12 cellular contexts compared by ENCODE assay signal in genomic region chr18:58241026-58241679, GRCh38.
DNase-seq lines count a peak whose midpoint lies in the region; ATAC-seq and TF ChIP-seq lines count a peak whose summit lies in the region.
"Had no signal": no experiment of that assay in that cellular context is flagged by ENCODE, and none has a peak within 500 bp of the region (broad histone marks: within the 10 kb centered on the region; RNA-seq: fewer than 3 reads in every experiment).

No MANE protein-coding gene starts in this region.

- no peaks in the 10 kb centered on the region for H3K9me3 ChIP-seq in H9 (ENCODE audit: control insufficient read depth, low read depth, low read length)

- WGBS in H9 (ENCODE audit: extremely low coverage, insufficient read length, low lambda C conversion rate), result no CpG with 5 or more reads among the region's 6 CpGs

- H3K4me1 Mint-ChIP-seq in H9 (peaks cover 16 to 19% of the 10 kb centered on the region in 2 experiments), osteocyte (ENCODE audit: unreplicated experiment) (peaks cover 11% of the 10 kb centered on the region)
- H3K4me1 Mint-ChIP-seq: CD8-positive, alpha-beta memory T cell had no signal

- H3K9ac ChIP-seq in H9 (ENCODE audit: extremely low read depth, insufficient read length, low read length), result no peak overlapping the region

- no peak overlapping the region for H2BK5ac ChIP-seq in H9 (ENCODE audit: insufficient read length, low read length)

- no peak for DNase-seq in H9
- peak; percentile 51 for DNase-seq in cerebellar cortex (ENCODE audit: low spot score)
- DNase-seq in osteocyte (ENCODE audit: extremely low spot score, unreplicated experiment), result peak; percentile 53
- no peak for DNase-seq in Right ventricle myocardium superior
- DNase-seq in ACHN, result no peak
- DNase-seq in KG1 (lab: John Stamatoyannopoulos, UW), result no peak
- DNase-seq: CD8-positive, alpha-beta memory T cell; NCI-H2227 treated with DMSO at 0.1 percent for 48 hours; PC-9 had no signal

- H2BK15ac ChIP-seq in H9 (ENCODE audit: low read depth, low read length), result no peak overlapping the region

- no peak overlapping the region for H3K4me3 Mint-ChIP-seq in H9
- no peak overlapping the region for H3K4me3 Mint-ChIP-seq in osteocyte (ENCODE audit: unreplicated experiment)
- H3K4me3 Mint-ChIP-seq: CD8-positive, alpha-beta memory T cell had no signal

- no peak overlapping the region for H4K8ac ChIP-seq in H9 (replicated peaks; ENCODE audit: insufficient read length, low read depth, low read length)

- H3T11ph ChIP-seq in H9 (ENCODE audit: low read length), result no peak overlapping the region

- no peak overlapping the region for H3K4me2 ChIP-seq in H9 (ENCODE audit: insufficient read depth, insufficient read length, low read length)
- H3K4me2 ChIP-seq: PC-9 had no signal

- H2BK20ac ChIP-seq in H9 (ENCODE audit: low read depth, low read length, poor library complexity, severe bottlenecking), result no peak overlapping the region

- intact Hi-C loops in Right ventricle myocardium superior (cut with DNase I), result loop anchor here (10.0 kb wide), 1 partner anchor 56 kb away; no protein-coding TSS in a partner anchor

- H3K27ac ChIP-seq in C4-2B, result peak overlapping the region; percentile 82
- H3K27ac ChIP-seq in H9 (ENCODE audit: insufficient read length, low read depth, low read length), result no peak overlapping the region
- H3K27ac ChIP-seq: PC-9 had no signal

- in situ Hi-C loops in ACHN (cut with HindIII; ENCODE audit: low pct_ligation_motif_present, low pct_unique_long_range_greater_than_20kb, low sequenced_read_pairs), result no loop called here

- TF ChIP-seq CTCF in C4-2B (conservative IDR thresholded peaks at IDR 0.05), result no peak
- no peak for TF ChIP-seq CTCF in H9 (conservative IDR thresholded peaks at IDR 0.05)
- TF ChIP-seq CTCF in osteocyte (IDR thresholded peaks at IDR 0.05), result no peak

- H3K18ac ChIP-seq in H9 (ENCODE audit: insufficient read length, low read depth, low read length), result no peak overlapping the region

- no peaks in the 10 kb centered on the region for H3K27me3 ChIP-seq in H9 (ENCODE audit: insufficient read depth, low read length)

- no peak overlapping the region for H2BK120ac ChIP-seq in H9 (ENCODE audit: low read depth, low read length, poor library complexity, severe bottlenecking)

- no peak for ATAC-seq in Right ventricle myocardium superior (ENCODE audit: poor library complexity)
- ATAC-seq in HG03095 (IDR thresholded peaks at IDR 0.05; ENCODE audit: unreplicated experiment), result no peak
- ATAC-seq: HCT116 had no signal

- no peaks in the 10 kb centered on the region for H3K27me3 Mint-ChIP-seq in H9 (ENCODE audit: low read depth)
- H3K27me3 Mint-ChIP-seq in osteocyte (ENCODE audit: unreplicated experiment), result no peaks in the 10 kb centered on the region

- no peak overlapping the region for H3K56ac ChIP-seq in H9 (ENCODE audit: insufficient read length, low read depth, low read length)

- H3K9me3 Mint-ChIP-seq in H9, result no peaks in the 10 kb centered on the region
- no peaks in the 10 kb centered on the region for H3K9me3 Mint-ChIP-seq in osteocyte (ENCODE audit: unreplicated experiment)

- no peak overlapping the region for H2BK12ac ChIP-seq in H9 (ENCODE audit: insufficient read length, low read depth, low read length)

- no peak overlapping the region for H2AK5ac ChIP-seq in H9 (ENCODE audit: insufficient read length, low read length)

- H3K14ac ChIP-seq in H9 (ENCODE audit: insufficient read depth, low read length), result no peak overlapping the region

- no peaks in the 10 kb centered on the region for H4K20me1 ChIP-seq in H9 (ENCODE audit: control insufficient read depth, insufficient read depth, insufficient read length)

- H3K23me2 ChIP-seq in H9 (ENCODE audit: insufficient read length, low read depth, low read length, poor library complexity, severe bottlenecking), result no peaks in the 10 kb centered on the region

- no peak overlapping the region for H4K91ac ChIP-seq in H9 (ENCODE audit: insufficient read length, low read depth, low read length)

- peaks cover 3% of the 10 kb centered on the region; the same call in 1 of the 2 replicates for H3K79me2 ChIP-seq in H9 (ENCODE audit: insufficient read depth, low read length)

- no peak overlapping the region for H2AFZ ChIP-seq in H9 (ENCODE audit: low read length)
- H2AFZ ChIP-seq: PC-9 had no signal

- H3K23ac ChIP-seq in H9 (ENCODE audit: insufficient read length, low read depth, low read length), result no peak overlapping the region

- H3K36me3 Mint-ChIP-seq in H9 (ENCODE audit: insufficient read depth in 1 of 3, low read depth in 3 of 3), result no peaks in the 10 kb centered on the region
- peaks cover 2% of the 10 kb centered on the region for H3K36me3 Mint-ChIP-seq in osteocyte (ENCODE audit: unreplicated experiment)
- H3K36me3 Mint-ChIP-seq: CD8-positive, alpha-beta memory T cell had no signal

- peak overlapping the region in 2 of 3 experiments; percentile 18 to 49; a peak in 1 of 7 replicates for H3K27ac Mint-ChIP-seq in H9
- H3K27ac Mint-ChIP-seq in osteocyte (ENCODE audit: unreplicated experiment), result no peak overlapping the region
- H3K27ac Mint-ChIP-seq: CD8-positive, alpha-beta memory T cell had no signal

- H4K5ac ChIP-seq in H9 (ENCODE audit: insufficient read length, low read depth, low read length), result no peak overlapping the region

- H3K4ac ChIP-seq in H9 (ENCODE audit: low read depth, low read length), result no peak overlapping the region

- peaks cover 6% of the 10 kb centered on the region for H3K79me1 ChIP-seq in H9 (ENCODE audit: insufficient read depth, low read depth, low read length, poor library complexity, severe bottlenecking)

- no peaks in the 10 kb centered on the region for H3K4me1 ChIP-seq in H9 (ENCODE audit: insufficient read depth, low read length)

Comparison
In these comparisons a context has a peak if more than half of its experiments do, and no peak if none do; other contexts are left out.
1. DNase-seq: peak in cerebellar cortex (single experiment) and osteocyte (single experiment); none in H9 (single experiment), Right ventricle myocardium superior (single experiment), ACHN (single experiment) and KG1 (single experiment).